Comparison of ENCODE assay signal across 14 cellular contexts in the genomic region with DNA sequence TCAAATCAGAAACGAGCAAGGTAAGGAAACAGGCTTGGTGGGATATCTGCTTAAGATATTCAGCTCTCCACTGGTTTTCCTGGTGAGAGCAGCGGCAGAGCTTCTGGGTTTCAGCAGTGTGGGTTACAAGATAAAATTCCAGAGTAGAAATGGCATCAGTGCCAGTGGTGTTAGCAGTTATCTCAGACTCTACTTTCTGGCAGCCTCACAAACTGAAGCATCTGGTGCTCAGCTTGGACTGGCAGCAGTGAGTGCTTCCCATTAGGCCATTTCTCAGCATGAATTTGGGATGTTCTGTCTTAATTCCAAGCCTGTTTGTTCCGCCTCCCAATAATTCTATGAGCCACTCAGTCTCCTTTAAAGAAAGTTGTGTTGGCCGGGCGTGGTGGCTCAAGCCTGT. TPM values are rescaled to one million over a fixed set of nuclear protein-coding genes. Genes with fewer than 3 reads are reported as not detected.
DNase-seq lines count a peak whose midpoint lies in the region; ATAC-seq and TF ChIP-seq lines count a peak whose summit lies in the region.
"Had no signal": no experiment of that assay in that cellular context is flagged by ENCODE, and none has a peak within 500 bp of the region (broad histone marks: within the 10 kb centered on the region; RNA-seq: fewer than 3 reads in every experiment).

No MANE protein-coding gene starts in this region.

- peaks cover 79% of the 10 kb centered on the region for H3K36me3 ChIP-seq in CD4-positive, CD25-positive, alpha-beta regulatory T cell (ENCODE audit: control insufficient read depth, insufficient read depth, low read length)
- peaks cover 27 to 100% of the 10 kb centered on the region in 2 experiments for H3K36me3 ChIP-seq in mesenchymal stem cell (ENCODE audit: control insufficient read depth in 1 of 2, insufficient read depth in 2 of 2, low read depth in 1 of 2, low read length in 2 of 2)
- peaks cover 5% of the 10 kb centered on the region; the same call in 1 of the 2 replicates for H3K36me3 ChIP-seq in Caco-2 (ENCODE audit: control insufficient read depth, insufficient read depth, low read length)
- H3K36me3 ChIP-seq in brain microvascular endothelial cell (replicated peaks), result peaks cover 88% of the 10 kb centered on the region

- DNase-seq in CD4-positive, CD25-positive, alpha-beta regulatory T cell, result no peak
- DNase-seq in GM03348 (ENCODE audit: low spot score) (peak; percentile 22), cerebellar cortex (ENCODE audit: low spot score) (peak; percentile 90), mesenchymal stem cell (no peak), Caco-2 (no peak), brain microvascular endothelial cell (no peak)
- DNase-seq: activated CD4-positive, alpha-beta T cell treated with anti-CD3 and anti-CD28 coated beads, Interleukin-2, amount 50 U/mL, for 48 hours; kidney glomerular epithelial cell; NCI-H2171 treated with DMSO at 0.1 percent for 48 hours; SJCRH30; testis had no signal

- no peaks in the 10 kb centered on the region for H3K9me3 ChIP-seq in CD4-positive, CD25-positive, alpha-beta regulatory T cell (ENCODE audit: control insufficient read depth in 2 of 2, low read length in 2 of 2)
- no peaks in the 10 kb centered on the region for H3K9me3 ChIP-seq in mesenchymal stem cell (ENCODE audit: control insufficient read depth, low read length)
- H3K9me3 ChIP-seq in Caco-2, result no peaks in the 10 kb centered on the region
- H3K9me3 ChIP-seq: SJCRH30, testis had no signal

- H3K14ac ChIP-seq in mesenchymal stem cell (ENCODE audit: low read length in 2 of 2), result no peak overlapping the region

- no peak overlapping the region for H4K8ac ChIP-seq in mesenchymal stem cell (ENCODE audit: low read length)

- H4K91ac ChIP-seq in mesenchymal stem cell (ENCODE audit: low read length), result no peak overlapping the region

- H3K9me3 Mint-ChIP-seq in CD4-positive, CD25-positive, alpha-beta regulatory T cell, result no peaks in the 10 kb centered on the region
- no peaks in the 10 kb centered on the region for H3K9me3 Mint-ChIP-seq in Caco-2 (ENCODE audit: unreplicated experiment)

- H3K4me1 ChIP-seq in CD4-positive, CD25-positive, alpha-beta regulatory T cell (ENCODE audit: control insufficient read depth, insufficient read depth, low read length, poor library complexity, severe bottlenecking), result peaks cover 48% of the 10 kb centered on the region
- H3K4me1 ChIP-seq in mesenchymal stem cell (ENCODE audit: control insufficient read depth, insufficient read depth, low read depth, low read length) (peaks cover 8% of the 10 kb centered on the region), Caco-2 (peaks cover 25% of the 10 kb centered on the region)
- H3K4me1 ChIP-seq: SJCRH30, testis had no signal

- H2AK5ac ChIP-seq in mesenchymal stem cell (ENCODE audit: low read length, severe bottlenecking), result peak overlapping the region; percentile 77

- H3K4ac ChIP-seq in mesenchymal stem cell (ENCODE audit: low read depth in 1 of 2, low read length in 2 of 2), result no peak overlapping the region

- 91% methylated on average over 5 of the region's 5 CpGs for WGBS in mesenchymal stem cell

- intact Hi-C loops in Caco-2 (cut with micrococcal nuclease; ENCODE audit: unreplicated experiment), result no loop called here

- POLR2A ChIA-PET in Caco-2 (lab: Charles Lee), result interaction anchor here (0.8 kb wide), 1 partner anchor 9 kb away, joined by 3 read pairs; no protein-coding TSS in a partner anchor

- H3K27ac Mint-ChIP-seq in CD4-positive, CD25-positive, alpha-beta regulatory T cell, result peak overlapping the region; percentile 4 to 89 (median 80)
- H3K27ac Mint-ChIP-seq in Caco-2 (ENCODE audit: unreplicated experiment), result no peak overlapping the region

- in situ Hi-C loops in brain microvascular endothelial cell (cut with HindIII; ENCODE audit: low pct_ligation_motif_present, low sequenced_read_pairs), result no loop called here

- no peak overlapping the region for H3K27ac ChIP-seq in CD4-positive, CD25-positive, alpha-beta regulatory T cell (ENCODE audit: insufficient read depth, low read length, poor library complexity, severe bottlenecking)
- H3K27ac ChIP-seq in mesenchymal stem cell (ENCODE audit: low read length, poor library complexity, severe bottlenecking) (no peak overlapping the region), brain microvascular endothelial cell (no peak overlapping the region)
- H3K27ac ChIP-seq: SJCRH30, testis had no signal

- H2BK15ac ChIP-seq in mesenchymal stem cell (ENCODE audit: low read depth, poor library complexity, severe bottlenecking), result no peak overlapping the region

- no peak overlapping the region for H2BK12ac ChIP-seq in mesenchymal stem cell (ENCODE audit: low read length in 2 of 2)

- H3K79me1 ChIP-seq in mesenchymal stem cell (replicated peaks; ENCODE audit: low read length, poor library complexity, severe bottlenecking), result peaks cover 20% of the 10 kb centered on the region

- no peak overlapping the region for H2AFZ ChIP-seq in mesenchymal stem cell (ENCODE audit: low read depth, low read length)

- peaks cover 4% of the 10 kb centered on the region for H3K27me3 Mint-ChIP-seq in CD4-positive, CD25-positive, alpha-beta regulatory T cell
- H3K27me3 Mint-ChIP-seq in Caco-2 (ENCODE audit: insufficient read depth, unreplicated experiment), result no peaks in the 10 kb centered on the region
- H3K27me3 Mint-ChIP-seq: progenitor cell of endocrine pancreas had no signal

- ATAC-seq in CD4-positive, CD25-positive, alpha-beta regulatory T cell (ENCODE audit: low read depth in 2 of 2), result no peak
- ATAC-seq in HG02642 (IDR thresholded peaks at IDR 0.05; ENCODE audit: poor library complexity, unreplicated experiment), result no peak

- no peak overlapping the region for H3K18ac ChIP-seq in mesenchymal stem cell (ENCODE audit: low read depth in 1 of 2, low read length in 2 of 2)

- no peak for TF ChIP-seq CTCF in Caco-2 (IDR thresholded peaks at IDR 0.05; ENCODE audit: insufficient read depth in 1 of 2, low read depth in 1 of 2, low read length in 1 of 2, severe bottlenecking in 1 of 2, unreplicated experiment in 1 of 2)
- TF ChIP-seq CTCF in brain microvascular endothelial cell (IDR thresholded peaks at IDR 0.05; ENCODE audit: low read depth, low read length, missing control alignments), result no peak

- H3K4me1 Mint-ChIP-seq in CD4-positive, CD25-positive, alpha-beta regulatory T cell, result peaks cover 24 to 87% (median 71%) of the 10 kb centered on the region in 4 donors
- peaks cover 11% of the 10 kb centered on the region for H3K4me1 Mint-ChIP-seq in Caco-2 (ENCODE audit: low read depth, unreplicated experiment)

- H2BK5ac ChIP-seq in mesenchymal stem cell (ENCODE audit: low read depth, low read length, poor library complexity, severe bottlenecking), result no peak overlapping the region

- H3K4me3 ChIP-seq in CD4-positive, CD25-positive, alpha-beta regulatory T cell (ENCODE audit: low read depth, low read length), result no peak overlapping the region
- no peak overlapping the region for H3K4me3 ChIP-seq in mesenchymal stem cell (ENCODE audit: insufficient read depth in 1 of 2, low read depth in 1 of 2, low read length in 2 of 2)
- no peak overlapping the region for H3K4me3 ChIP-seq in Caco-2 (ENCODE audit: low read depth, low read length)
- H3K4me3 ChIP-seq in brain microvascular endothelial cell (ENCODE audit: low read depth, low read length), result no peak overlapping the region
- H3K4me3 ChIP-seq: cardiac muscle cell, SJCRH30, testis had no signal

- no TSS peak for BruUV-seq in Caco-2 (replicated peaks; lab: Mats Ljungman, UMichigan)

- CTCF ChIA-PET in Caco-2 (lab: Charles Lee), result no interaction called here

- no peaks in the 10 kb centered on the region for H3K27me3 ChIP-seq in CD4-positive, CD25-positive, alpha-beta regulatory T cell (ENCODE audit: control insufficient read depth, insufficient read depth, low read length)
- no peaks in the 10 kb centered on the region for H3K27me3 ChIP-seq in mesenchymal stem cell (ENCODE audit: control insufficient read depth in 1 of 2, insufficient read depth in 1 of 2, low read length in 2 of 2)
- H3K27me3 ChIP-seq in Caco-2 (replicated peaks; ENCODE audit: control insufficient read depth, insufficient read depth, low read length), result no peaks in the 10 kb centered on the region
- no peaks in the 10 kb centered on the region for H3K27me3 ChIP-seq in brain microvascular endothelial cell (replicated peaks)
- H3K27me3 ChIP-seq: cardiac muscle cell, SJCRH30, testis had no signal

- no peak overlapping the region for H2BK120ac ChIP-seq in mesenchymal stem cell (ENCODE audit: low read depth, low read length)

- peak overlapping the region in 1 of 4 donors; percentile 30 for H3K4me3 Mint-ChIP-seq in CD4-positive, CD25-positive, alpha-beta regulatory T cell
- no peak overlapping the region for H3K4me3 Mint-ChIP-seq in Caco-2 (ENCODE audit: unreplicated experiment)

- H3K23ac ChIP-seq in mesenchymal stem cell (ENCODE audit: low read length in 2 of 2), result no peak overlapping the region

- H3K36me3 Mint-ChIP-seq in CD4-positive, CD25-positive, alpha-beta regulatory T cell, result peaks cover 47% of the 10 kb centered on the region
- H3K36me3 Mint-ChIP-seq in Caco-2 (ENCODE audit: insufficient read depth, unreplicated experiment), result peaks cover 79% of the 10 kb centered on the region

- no peak overlapping the region for H3K4me2 ChIP-seq in mesenchymal stem cell (ENCODE audit: low read length, poor library complexity, severe bottlenecking)

- H3K9ac ChIP-seq in mesenchymal stem cell (ENCODE audit: low read length), result peak overlapping the region; percentile 68

RNA-seq across cellular contexts. Expression of a gene that starts 6.9 kb away (rescaled TPM):
- total RNA-seq in CD4-positive, CD25-positive, alpha-beta regulatory T cell, result 1.7 TPM
- polyA plus RNA-seq in CD4-positive, CD25-positive, alpha-beta regulatory T cell, result 1 to 10 TPM in 2 of 4 donors, under 1 TPM in 2; 0.35 to 3.6 (median 1.1) TPM
- polyA plus RNA-seq in mesenchymal stem cell (2013, experiment 1 of 2), result 2.3 TPM
- polyA plus RNA-seq in mesenchymal stem cell (2013, experiment 2 of 2), result 1.9 TPM
- 1.1 and 1.4 TPM in 2 replicates for total RNA-seq in Caco-2 (2022)

RNA-seq across cellular contexts. Expression of a gene that starts 7.4 kb away (rescaled TPM):
- 39.9 TPM for total RNA-seq in CD4-positive, CD25-positive, alpha-beta regulatory T cell
- 100 to 1,000 TPM; 176 to 199 (median 184) TPM for polyA plus RNA-seq in CD4-positive, CD25-positive, alpha-beta regulatory T cell
- polyA plus RNA-seq in mesenchymal stem cell (2013, experiment 1 of 2), result 324 TPM
- polyA plus RNA-seq in mesenchymal stem cell (2013, experiment 2 of 2), result 340 TPM
- 167 and 182 TPM in 2 replicates for total RNA-seq in Caco-2 (2022)

RNA-seq across cellular contexts. Expression of a gene that starts 29.9 kb away (rescaled TPM):
- total RNA-seq in CD4-positive, CD25-positive, alpha-beta regulatory T cell, result not detected
- polyA plus RNA-seq in CD4-positive, CD25-positive, alpha-beta regulatory T cell, result not detected
- 0.07 TPM for polyA plus RNA-seq in mesenchymal stem cell (2013, experiment 1 of 2)
- 0.07 TPM for polyA plus RNA-seq in mesenchymal stem cell (2013, experiment 2 of 2)
- 0.52 and 0.77 TPM in 2 replicates for total RNA-seq in Caco-2 (2022)
- total RNA-seq: SJCRH30 had no signal

Comparison
In these comparisons a context has a peak if more than half of its experiments do, and no peak if none do; other contexts are left out.
1. DNase-seq: peak in GM03348 (single experiment) and cerebellar cortex (single experiment); none in CD4-positive, CD25-positive, alpha-beta regulatory T cell (0 of 3), mesenchymal stem cell (single experiment), Caco-2 (0 of 2) and brain microvascular endothelial cell (single experiment).